In the genomic region with DNA sequence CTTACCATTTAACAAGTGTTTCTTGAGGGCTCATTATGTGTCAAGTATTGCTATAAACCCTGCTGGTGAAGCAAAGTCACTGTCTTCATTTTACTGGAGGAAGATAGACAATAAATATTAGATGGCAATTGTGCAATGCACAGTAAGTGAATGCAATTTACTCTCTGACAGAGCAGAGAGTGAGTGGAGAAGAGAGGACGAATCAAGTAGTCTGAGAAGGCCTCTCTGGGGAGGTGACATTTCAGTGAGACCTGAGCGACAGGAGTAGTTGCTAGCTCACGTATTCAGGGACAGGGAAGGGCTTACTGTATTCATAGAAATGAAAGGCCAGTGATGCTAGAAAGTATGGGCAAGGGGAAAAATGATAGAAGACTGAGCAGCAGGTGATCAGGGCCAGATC, we compare ENCODE assay signal across 19 cellular contexts. TPM values are rescaled to one million over a fixed set of nuclear protein-coding genes. Genes with fewer than 3 reads are reported as not detected.
"Had no signal": no experiment of that assay in that cellular context is flagged by ENCODE, and none has a peak within 500 bp of the region (broad histone marks: within the 10 kb centered on the region; RNA-seq: fewer than 3 reads in every experiment).

No MANE protein-coding gene starts in this region.

- H3K27ac ChIP-seq: tibial artery, upper lobe of right lung, vagina had no signal

- DNase-seq: effector memory CD4-positive, alpha-beta T cell; islet precursor cell; mammary epithelial cell; naive thymus-derived CD4-positive, alpha-beta T cell; nephron progenitor cell; right cardiac atrium; stimulated activated CD4-positive, alpha-beta T cell treated with anti-CD3 and anti-CD28 coated beads, Interleukin-2, amount 100 ng/mL, for 48 hours; stimulated activated CD8-positive, alpha-beta memory T cell treated with anti-CD3 and anti-CD28 coated beads, Interleukin-4, amount 100 ng/mL, for 48 hours; stimulated activated naive CD8-positive, alpha-beta T cell treated with anti-CD3 and anti-CD28 coated beads, Interleukin-15, Interleukin-2, amounts not matched to agents 100 U/mL and 50 U/mL, for 24 hours; tibial artery; upper lobe of right lung had no signal

- H3K9me3 ChIP-seq: tibial artery, upper lobe of right lung, vagina had no signal

- H3K4me3 ChIP-seq: smooth muscle cell, tibial artery, upper lobe of right lung, vagina had no signal

- H3K4me2 ChIP-seq: smooth muscle cell had no signal

- H3K27me3 ChIP-seq: vagina had no signal

- FAIRE-seq: endometrium, frontal cortex had no signal

- H3K36me3 ChIP-seq: tibial artery, upper lobe of right lung, vagina had no signal

- ATAC-seq: esophagus mucosa; left lobe of liver; naive thymus-derived CD4-positive, alpha-beta T cell; right cardiac atrium; stimulated activated effector memory CD8-positive, alpha-beta T cell treated with anti-CD3 and anti-CD28 coated beads, Interleukin-12 subunit alpha, Interleukin-12 subunit beta, amount 100 ng/mL, for 72 hours; stimulated activated naive CD8-positive, alpha-beta T cell treated with anti-CD3 and anti-CD28 coated beads, Interleukin-15, Interleukin-2, amounts not matched to agents 100 U/mL and 50 U/mL, for 24 hours; upper lobe of right lung had no signal

RNA-seq across cellular contexts. Expression of gene NMNAT2, which starts 1.2 kb away (rescaled TPM):
- total RNA-seq: mononuclear cell had no signal
- polyA plus RNA-seq: naive thymus-derived CD4-positive, alpha-beta T cell had no signal
